2 cellular contexts compared by ENCODE assay signal in genomic region chr6:155162682-155163081, GRCh38.
TF ChIP-seq lines count a peak whose summit lies in the region.

No MANE protein-coding gene starts in this region.

TF ChIP-seq in A549, 52 proteins besides CTCF, POLR2A, EP300 and RAD21 (continued from another document):
- no peak for TF ChIP-seq BCL3 (IDR thresholded peaks at IDR 0.05)
- TF ChIP-seq BHLHE40 (IDR thresholded peaks at IDR 0.05; ENCODE audit: low read depth, low read length): no peak
- TF ChIP-seq KDM1A (IDR thresholded peaks at IDR 0.05; ENCODE audit: low read depth): no peak

TF ChIP-seq in GM23338, 12 proteins besides CTCF, POLR2A, EP300 and RAD21 (continued from another document):
- TF ChIP-seq REST (IDR thresholded peaks at IDR 0.05; ENCODE audit: unreplicated experiment) (no peak), ZNF114 (CRISPR knock-in tag; IDR thresholded peaks at IDR 0.05) (no peak), EZH2 (IDR thresholded peaks at IDR 0.05; ENCODE audit: low read depth, unreplicated experiment) (no peak), POLR2AphosphoS5 (IDR thresholded peaks at IDR 0.05; ENCODE audit: low read depth) (no peak), ZNF331 (CRISPR knock-in tag; IDR thresholded peaks at IDR 0.05; ENCODE audit: low read depth) (no peak), ZNF462 (CRISPR knock-in tag; IDR thresholded peaks at IDR 0.05) (no peak), NANOG (IDR thresholded peaks at IDR 0.05; ENCODE audit: borderline replicate concordance) (no peak)
